In genomic region chr20:32652739-32653526, GRCh38 we compare ENCODE assay signal across 1 cellular context.
TF ChIP-seq lines count a peak whose summit lies in the region.

No MANE protein-coding gene starts in this region.

TF ChIP-seq in HepG2, 621 proteins besides CTCF, POLR2A, EP300 and RAD21 (continued from another document and continues in another):
- TF ChIP-seq ZNF407 (CRISPR knock-in tag; IDR thresholded peaks at IDR 0.05; ENCODE audit: not compliant biosample characterization) (peak; percentile 56), EEA1 (CRISPR knock-in tag; IDR thresholded peaks at IDR 0.05; ENCODE audit: borderline replicate concordance) (peak; percentile 47; the same call in 1 of the 2 replicates), ZNF660 (CRISPR knock-in tag; IDR thresholded peaks at IDR 0.05; ENCODE audit: borderline replicate concordance, low read depth) (no peak), FOXK2 (IDR thresholded peaks at IDR 0.05) (no peak), SNAPC5 (CRISPR knock-in tag; IDR thresholded peaks at IDR 0.05; ENCODE audit: borderline replicate concordance) (no peak), NR2F6 (IDR thresholded peaks at IDR 0.05) (peak; percentile 72), NR2F6 (CRISPR knock-in tag; IDR thresholded peaks at IDR 0.05) (peak; percentile 87), ZNF607 (CRISPR knock-in tag; IDR thresholded peaks at IDR 0.05; ENCODE audit: borderline replicate concordance) (peak; percentile 69; the same call in 1 of the 2 replicates), SALL2 (CRISPR knock-in tag; IDR thresholded peaks at IDR 0.05) (peak; percentile 94), HMG20B (CRISPR knock-in tag; conservative IDR thresholded peaks at IDR 0.05) (peak; percentile 46; the same call in 1 of the 2 replicates), THAP9 (CRISPR knock-in tag; IDR thresholded peaks at IDR 0.05; ENCODE audit: borderline replicate concordance) (peak; percentile 85; the same call in 1 of the 2 replicates), KDM2A (CRISPR knock-in tag; IDR thresholded peaks at IDR 0.05; ENCODE audit: borderline replicate concordance, low read depth) (peak; percentile 95), PITX1 (CRISPR knock-in tag; IDR thresholded peaks at IDR 0.05) (peak; percentile 75; the same call in 1 of the 2 replicates), ZNF556 (CRISPR knock-in tag; IDR thresholded peaks at IDR 0.05; ENCODE audit: borderline replicate concordance) (peak; percentile 81), CAMTA2 (CRISPR knock-in tag; IDR thresholded peaks at IDR 0.05; ENCODE audit: borderline replicate concordance) (0 out of 2 replicates have a peak, but pooled peaks have one; percentile 36), ZNF703 (CRISPR knock-in tag; IDR thresholded peaks at IDR 0.05; ENCODE audit: borderline replicate concordance) (no peak), ZNF510 (CRISPR knock-in tag; IDR thresholded peaks at IDR 0.05; ENCODE audit: low read depth) (peak; percentile 75; the same call in 1 of the 2 replicates), ZFP1 (CRISPR knock-in tag; IDR thresholded peaks at IDR 0.05) (peak; percentile 89; the same call in 1 of the 2 replicates), HOXA3 (CRISPR knock-in tag; IDR thresholded peaks at IDR 0.05) (peak; percentile 93), BHLHE40 (IDR thresholded peaks at IDR 0.05; ENCODE audit: low read length) (peak; percentile 61; the same call in 1 of the 2 replicates), FOXK1 (CRISPR knock-in tag; IDR thresholded peaks at IDR 0.05; ENCODE audit: borderline replicate concordance, low read depth) (peak; percentile 82; the same call in 1 of the 2 replicates), DPF2 (CRISPR knock-in tag; IDR thresholded peaks at IDR 0.05; ENCODE audit: borderline replicate concordance, low read depth) (no peak; the same call in 1 of the 2 replicates), ZBTB38 (CRISPR knock-in tag; IDR thresholded peaks at IDR 0.05) (peak; percentile 93), KLF16 (CRISPR knock-in tag; IDR thresholded peaks at IDR 0.05) (peak in 1 of 2 experiments; percentile 92; a peak in 2 of 4 replicates), ZEB1 (IDR thresholded peaks at IDR 0.05; ENCODE audit: insufficient replicate concordance, low read depth) (peak; percentile 54), ZNF142 (CRISPR knock-in tag; IDR thresholded peaks at IDR 0.05) (0 out of 2 replicates have a peak, but pooled peaks have one; percentile 38), ZNF776 (CRISPR knock-in tag; IDR thresholded peaks at IDR 0.05) (0 out of 2 replicates have a peak, but pooled peaks have one; percentile 22), GABPA (IDR thresholded peaks at IDR 0.05; ENCODE audit: low read depth, low read length) (no peak), GABPA (CRISPR knock-in tag; IDR thresholded peaks at IDR 0.05; ENCODE audit: low read depth) (peak; percentile 76), XRCC5 (optimal IDR thresholded peaks at IDR 0.05; ENCODE audit: low read length) (peak; percentile 96), NPAS2 (CRISPR knock-in tag; IDR thresholded peaks at IDR 0.05; ENCODE audit: borderline replicate concordance) (no peak), ZBTB3 (CRISPR knock-in tag; IDR thresholded peaks at IDR 0.05; ENCODE audit: borderline replicate concordance, low read depth) (no peak), ZNF431 (CRISPR knock-in tag; IDR thresholded peaks at IDR 0.05; ENCODE audit: borderline replicate concordance, low read depth) (peak; percentile 92), TP53 (CRISPR knock-in tag; conservative IDR thresholded peaks at IDR 0.05) (no peak), KDM6A (CRISPR knock-in tag; IDR thresholded peaks at IDR 0.05; ENCODE audit: low read depth) (no peak), HBP1 (CRISPR knock-in tag; IDR thresholded peaks at IDR 0.05; ENCODE audit: low read depth) (peak; percentile 87; the same call in 1 of the 2 replicates), RNF2 (conservative IDR thresholded peaks at IDR 0.05; ENCODE audit: low read depth) (peak; percentile 72; the same call in 1 of the 2 replicates), KMT2B (CRISPR knock-in tag; IDR thresholded peaks at IDR 0.05) (peak; percentile 62; the same call in 1 of the 2 replicates), ZNF230 (CRISPR knock-in tag; IDR thresholded peaks at IDR 0.05) (peak; percentile 95), ZNF740 (CRISPR knock-in tag; IDR thresholded peaks at IDR 0.05) (peak; percentile 83; the same call in 1 of the 2 replicates), REPIN1 (CRISPR knock-in tag; IDR thresholded peaks at IDR 0.05; ENCODE audit: borderline replicate concordance, low read depth) (peak; percentile 88; the same call in 1 of the 2 replicates), THAP7 (CRISPR knock-in tag; IDR thresholded peaks at IDR 0.05) (peak; percentile 97), MXI1 (IDR thresholded peaks at IDR 0.05; ENCODE audit: borderline replicate concordance, low read depth, low read length) (peak; percentile 71; the same call in 2 of the 3 replicates), ZNF367 (CRISPR knock-in tag; IDR thresholded peaks at IDR 0.05; ENCODE audit: borderline replicate concordance) (no peak), ZKSCAN1 (IDR thresholded peaks at IDR 0.05; ENCODE audit: low read length) (peak; percentile 45; the same call in 1 of the 2 replicates)
